Comparison of ENCODE assay signal across 17 cellular contexts in the genomic region with DNA sequence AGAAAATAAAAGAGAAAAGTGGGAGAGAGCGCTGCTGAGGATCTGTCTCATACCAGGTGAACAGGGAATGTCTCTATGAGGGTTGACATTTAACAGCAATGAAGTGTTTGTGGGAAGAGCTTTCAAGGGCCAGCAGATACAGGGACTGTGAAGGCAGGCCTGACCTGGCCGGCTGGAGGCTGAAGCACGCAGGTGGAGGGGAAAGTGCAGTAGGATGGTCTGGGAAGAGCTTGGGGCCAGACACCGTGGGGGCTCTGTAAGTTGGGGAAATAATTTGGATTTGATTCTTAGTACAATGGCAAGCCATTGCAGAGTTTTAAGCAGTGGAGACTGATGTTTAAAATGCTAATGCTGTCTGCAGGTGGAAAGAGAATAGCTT. TPM values are rescaled to one million over a fixed set of nuclear protein-coding genes. Genes with fewer than 3 reads are reported as not detected.
DNase-seq lines count a peak whose midpoint lies in the region; ATAC-seq and TF ChIP-seq lines count a peak whose summit lies in the region.
"Had no signal": no experiment of that assay in that cellular context is flagged by ENCODE, and none has a peak within 500 bp of the region (broad histone marks: within the 10 kb centered on the region; RNA-seq: fewer than 3 reads in every experiment).

No MANE protein-coding gene starts in this region.

- peaks cover 28% of the 10 kb centered on the region for H3K4me1 Mint-ChIP-seq in T-helper 17 cell

- peaks cover 0 to 67% (median 30%) of the 10 kb centered on the region in 4 donors for H3K4me1 ChIP-seq in right lobe of liver
- peaks cover 0 to 59% (median 40%) of the 10 kb centered on the region in 4 donors for H3K4me1 ChIP-seq in transverse colon
- H3K4me1 ChIP-seq: BE2C had no signal

- CTCF ChIA-PET in RWPE1 (lab: Yijun Ruan, JAX) = interaction anchor here (0.6 to 1.5 kb wide), 4 partner anchors 19 to 773 kb away, joined by 3 to 7 read pairs (median 4); no protein-coding TSS in a partner anchor

- H3K9me3 ChIP-seq in T-helper 17 cell (ENCODE audit: control insufficient read depth, low read length, poor library complexity, severe bottlenecking) (no peaks in the 10 kb centered on the region), right lobe of liver (no peaks in the 10 kb centered on the region), transverse colon (no peaks in the 10 kb centered on the region)
- H3K9me3 ChIP-seq: BE2C had no signal

- no peaks in the 10 kb centered on the region for H3K27me3 ChIP-seq in right lobe of liver
- H3K27me3 ChIP-seq in transverse colon = no peaks in the 10 kb centered on the region

- H3K4me3 ChIP-seq in right lobe of liver = no peak overlapping the region
- H3K4me3 ChIP-seq in transverse colon = no peak overlapping the region

- peak overlapping the region in 2 of 3 donors; percentile 68 to 97 for H3K27ac ChIP-seq in right lobe of liver
- H3K27ac ChIP-seq in transverse colon = peak overlapping the region in 3 of 4 donors; percentile 65 to 76 (median 71)
- H3K27ac ChIP-seq in RWPE1 = no peak overlapping the region

- 58% methylated on average over 4 of the region's 4 CpGs for WGBS in right lobe of liver (ENCODE audit: insufficient coverage, low coverage, low lambda C conversion rate, missing lambda C conversion rate)
- WGBS in transverse colon (ENCODE audit: low coverage in 1 of 2), 2 donors = 72 to 80% methylated on average over 2 to 4 of the region's 4 CpGs

- H3K4me3 Mint-ChIP-seq in T-helper 17 cell = no peak overlapping the region

- H3K36me3 ChIP-seq in right lobe of liver (no peaks in the 10 kb centered on the region), transverse colon (no peaks in the 10 kb centered on the region)
- H3K36me3 ChIP-seq: BE2C had no signal

- intact Hi-C loops in right lobe of liver (cut with DNase I) (no loop called here), transverse colon (cut with DNase I; ENCODE audit: low total_unique reads) (no loop called here)

- H3K27ac Mint-ChIP-seq in T-helper 17 cell = peak overlapping the region; percentile 19

- TF ChIP-seq EP300 in transverse colon (IDR thresholded peaks at IDR 0.05; ENCODE audit: low read depth) = no peak

- DNase-seq in COLO668 (lab: John Stamatoyannopoulos, UW; ENCODE audit: unreplicated experiment) (peak; percentile 21), T-helper 17 cell (no peak), right lobe of liver (no peak), transverse colon (no peak), RWPE1 (ENCODE audit: low spot score) (no peak)
- DNase-seq: BE2C, COR-L47, DMS153, KBM-7, NCI-H1048, NCI-H1694, NCI-H2107, NCI-H446 had no signal

- TF ChIP-seq POLR2A in right lobe of liver (IDR thresholded peaks at IDR 0.05) = no peak
- TF ChIP-seq POLR2A in transverse colon (IDR thresholded peaks at IDR 0.05) = no peak

- H3K27me3 Mint-ChIP-seq in T-helper 17 cell = peaks cover 6% of the 10 kb centered on the region

- peaks cover 3% of the 10 kb centered on the region for H3K36me3 Mint-ChIP-seq in T-helper 17 cell (ENCODE audit: low read depth)

- ATAC-seq in T-helper 17 cell (no peak), right lobe of liver (peak in 1 of 4 donors; percentile 1), HG03025 (IDR thresholded peaks at IDR 0.05; ENCODE audit: low FRiP score, unreplicated experiment) (no peak), HG03457 (IDR thresholded peaks at IDR 0.05; ENCODE audit: unreplicated experiment) (no peak)
- ATAC-seq: HCT116 had no signal

- POLR2A ChIA-PET in RWPE1 (lab: Yijun Ruan, JAX; ENCODE audit: low non-redundant PET) = interaction anchor here (0.7 kb wide), 1 partner anchor 65 kb away, joined by 3 read pairs; no protein-coding TSS in a partner anchor

- no peak for TF ChIP-seq CTCF in right lobe of liver (IDR thresholded peaks at IDR 0.05)
- no peak for TF ChIP-seq CTCF in transverse colon (IDR thresholded peaks at IDR 0.05)
- TF ChIP-seq CTCF in RWPE1 (conservative IDR thresholded peaks at IDR 0.05; ENCODE audit: low read depth) = no peak

- in situ Hi-C loops in transverse colon (cut with MboI; ENCODE audit: low pct_ligation_motif_present in 1 of 4, low pct_unique_long_range_greater_than_20kb in 1 of 4, low sequenced_read_pairs in 3 of 4) = no loop called here

RNA-seq across cellular contexts. Expression of a gene that starts 23.8 kb away (rescaled TPM):
- total RNA-seq in T-helper 17 cell = not detected
- total RNA-seq in right lobe of liver = 10 to 100 TPM in 1 of 6 experiments, 1 to 10 TPM in 4, under 1 TPM in 1; 0.53 to 12.3 (median 4.2) TPM
- not detected for total RNA-seq in transverse colon

RNA-seq across cellular contexts. Expression of a gene that starts 33.8 kb away (rescaled TPM):
- total RNA-seq in T-helper 17 cell (not detected), right lobe of liver (under 1 TPM in 3 of 6 experiments, not detected in 3; 0.07 to 0.20 (median 0.19) TPM), transverse colon (under 1 TPM in 2 of 4 donors, not detected in 2; 0.27 to 0.48 TPM)
- total RNA-seq: SK-MEL-5 had no signal

RNA-seq across cellular contexts. Expression of a gene that starts 44.8 kb away (rescaled TPM):
- total RNA-seq in T-helper 17 cell (100 to 1,000 TPM; 268 to 313 TPM), right lobe of liver (10 to 100 TPM; 13.6 to 25.9 (median 23.0) TPM), transverse colon (100 to 1,000 TPM; 163 to 508 (median 237) TPM)

RNA-seq across cellular contexts. Expression of a gene that starts 56.3 kb away (rescaled TPM):
- total RNA-seq in T-helper 17 cell (10 to 100 TPM in 1 of 2 donors, 1 to 10 TPM in 1; 10.0 to 13.6 TPM), right lobe of liver (10 to 100 TPM in 4 of 6 experiments, 1 to 10 TPM in 2; 8.2 to 15.0 (median 11.4) TPM), transverse colon (10 to 100 TPM in 3 of 4 donors, 1 to 10 TPM in 1; 6.8 to 34.0 (median 26.0) TPM)

Comparison
In these comparisons a context has a peak if more than half of its experiments do, and no peak if none do; other contexts are left out.
1. RNA of a gene that starts 44.8 kb away (total RNA-seq): 268 to 313 TPM in T-helper 17 cell and 163 to 508 TPM in transverse colon; 13.6 to 25.9 TPM in right lobe of liver; every median in the first group is over 4 times any median in the second.